19 cellular contexts compared by ENCODE assay signal in the genomic region with DNA sequence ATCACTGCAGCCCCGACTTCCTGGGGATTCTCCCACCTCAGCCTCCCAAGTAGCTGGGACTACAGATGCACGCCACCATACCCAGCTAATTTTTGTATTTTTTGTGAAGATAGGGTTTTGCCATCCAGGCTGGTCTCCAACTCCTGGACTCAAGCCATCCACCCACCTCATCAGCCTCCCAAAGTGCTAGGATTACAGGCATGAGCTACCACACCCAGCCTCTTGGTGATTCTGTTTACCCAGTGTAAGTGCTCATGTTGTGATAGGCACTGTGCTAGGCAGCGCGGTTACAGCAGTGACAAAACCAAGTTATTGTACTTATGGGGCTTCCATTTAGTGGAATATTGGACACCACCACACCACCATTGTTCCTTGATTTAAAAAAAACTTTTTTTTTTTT.
"Had no signal": no experiment of that assay in that cellular context is flagged by ENCODE, and none has a peak within 500 bp of the region (broad histone marks: within the 10 kb centered on the region; RNA-seq: fewer than 3 reads in every experiment).

No MANE protein-coding gene starts in this region.

- H3K9me3 ChIP-seq: mucosa of descending colon, neutrophil, sigmoid colon, stomach, thoracic aorta had no signal

- DNase-seq: foreskin melanocyte; head of caudate nucleus; kidney; left cardiac atrium; mammary epithelial cell; mucosa of descending colon; naive thymus-derived CD8-positive, alpha-beta T cell; sigmoid colon; stimulated activated CD4-positive, alpha-beta T cell treated with anti-CD3 and anti-CD28 coated beads, Interleukin-2, amount 100 ng/mL, for 24 hours; stimulated activated CD4-positive, alpha-beta T cell treated with anti-CD3 and anti-CD28 coated beads, Interleukin-4, amount 100 ng/mL, for 4 hours; stimulated activated naive CD4-positive, alpha-beta T cell; stomach; substantia nigra; trophoblast cell had no signal

- H3K4me3 ChIP-seq: hepatocyte, mucosa of descending colon, sigmoid colon, skin epidermis, stomach, thoracic aorta had no signal

- H3K4me1 Mint-ChIP-seq: naive thymus-derived CD8-positive, alpha-beta T cell had no signal

- H3K27me3 Mint-ChIP-seq: dendritic cell treated with granulocyte-macrophage colony-stimulating factor and Interleukin-4, amounts not matched to agents 40 ng/mL and 50 ng/mL, for 4 days; naive thymus-derived CD8-positive, alpha-beta T cell had no signal

- H3K27ac Mint-ChIP-seq: dendritic cell treated with granulocyte-macrophage colony-stimulating factor and Interleukin-4, amounts not matched to agents 40 ng/mL and 50 ng/mL, for 4 days had no signal

- H3K4me1 ChIP-seq: sigmoid colon, stomach had no signal

- H3K4me3 Mint-ChIP-seq: dendritic cell treated with granulocyte-macrophage colony-stimulating factor and Interleukin-4, amounts not matched to agents 40 ng/mL and 50 ng/mL, for 4 days; naive thymus-derived CD8-positive, alpha-beta T cell had no signal

- H3K27me3 ChIP-seq: hepatocyte, neutrophil, sigmoid colon, stomach had no signal

- H3K27ac ChIP-seq: hepatocyte, neutrophil, sigmoid colon, skin epidermis, stomach, thoracic aorta had no signal

- ATAC-seq: left cardiac atrium; mucosa of descending colon; naive thymus-derived CD8-positive, alpha-beta T cell had no signal

- H3K9me3 Mint-ChIP-seq: dendritic cell treated with granulocyte-macrophage colony-stimulating factor and Interleukin-4, amounts not matched to agents 40 ng/mL and 50 ng/mL, for 4 days; naive thymus-derived CD8-positive, alpha-beta T cell had no signal
